In genomic region chr9:119677811-119678530, GRCh38 we compare ENCODE assay signal across 16 cellular contexts.
A peak's percentile ranks its signal among the peaks of the same experiment; 100 is the strongest.
DNase-seq lines count a peak whose midpoint lies in the region; ATAC-seq, FAIRE-seq and TF ChIP-seq lines count a peak whose summit lies in the region.
"Had no signal": no experiment of that assay in that cellular context is flagged by ENCODE, and none has a peak within 500 bp of the region (broad histone marks: within the 10 kb centered on the region; RNA-seq: fewer than 3 reads in every experiment).

No MANE protein-coding gene starts in this region.

- TF ChIP-seq POLR2A in HepG2 (IDR thresholded peaks at IDR 0.05; ENCODE audit: insufficient read depth in 1 of 2, low read depth in 2 of 2, low read length in 2 of 2) = no peak
- no peak for TF ChIP-seq POLR2A in right lobe of liver (IDR thresholded peaks at IDR 0.05)
- TF ChIP-seq POLR2A in testis (IDR thresholded peaks at IDR 0.05) = no peak

- ATAC-seq in HepG2 (peak; percentile 43; the same call in 2 of the 3 replicates), right lobe of liver (no peak), HG02798 (IDR thresholded peaks at IDR 0.05; ENCODE audit: poor library complexity, unreplicated experiment) (no peak)
- ATAC-seq: CD8-positive, alpha-beta T cell; GM12878 had no signal

- H3K27ac ChIP-seq in HepG2 (ENCODE audit: extremely low read length, insufficient read depth, low read length) (no peak overlapping the region), right lobe of liver (no peak overlapping the region), testis (no peak overlapping the region), colonic mucosa (no peak overlapping the region)
- H3K27ac ChIP-seq: 22Rv1 had no signal

- no peaks in the 10 kb centered on the region for H3K79me2 ChIP-seq in HepG2 (ENCODE audit: insufficient read depth, low read length)

- H3K36me3 ChIP-seq in HepG2 (replicated peaks in 1 of 2; ENCODE audit: control insufficient read depth in 1 of 2, insufficient read depth in 2 of 2, low read length in 2 of 2) = no peaks in the 10 kb centered on the region
- no peaks in the 10 kb centered on the region for H3K36me3 ChIP-seq in right lobe of liver
- no peaks in the 10 kb centered on the region for H3K36me3 ChIP-seq in testis (ENCODE audit: low read depth, missing control alignments)
- no peaks in the 10 kb centered on the region for H3K36me3 ChIP-seq in colonic mucosa

- H3K9ac ChIP-seq in HepG2 (ENCODE audit: insufficient read depth, low read depth, low read length) = no peak overlapping the region
- H3K9ac ChIP-seq in colonic mucosa (ENCODE audit: low read depth in 2 of 2, low read length in 2 of 2) = no peak overlapping the region

- TF ChIP-seq RAD21 in HepG2 (CRISPR knock-in tag; IDR thresholded peaks at IDR 0.05) = no peak

- TF ChIP-seq CTCF in HepG2 (CRISPR knock-in tag; IDR thresholded peaks at IDR 0.05) = no peak
- no peak for TF ChIP-seq CTCF in right lobe of liver (IDR thresholded peaks at IDR 0.05)
- no peak for TF ChIP-seq CTCF in testis (IDR thresholded peaks at IDR 0.05)
- TF ChIP-seq CTCF in colonic mucosa (IDR thresholded peaks at IDR 0.05) = no peak

- CTCF ChIA-PET in HepG2 (lab: Yijun Ruan, JAX; ENCODE audit: low intra/inter-chr PET ratio, low total read pairs) = no interaction called here

- in situ Hi-C loops in HepG2 (cut with HindIII; ENCODE audit: extremely low pct_ligation_motif_present, low pct_unique_long_range_greater_than_20kb) = no loop called here

- no peak overlapping the region for H3K4me3 ChIP-seq in HepG2 (replicated peaks in 1 of 3; ENCODE audit: insufficient read depth in 1 of 3, low read depth in 2 of 3, low read length in 3 of 3)
- H3K4me3 ChIP-seq in right lobe of liver = no peak overlapping the region
- H3K4me3 ChIP-seq in testis = no peak overlapping the region
- no peak overlapping the region for H3K4me3 ChIP-seq in colonic mucosa
- H3K4me3 ChIP-seq: GM12878 had no signal

- intact Hi-C loops in HepG2 (cut with micrococcal nuclease; ENCODE audit: unreplicated experiment) = no loop called here
- intact Hi-C loops in right lobe of liver (cut with DNase I) = no loop called here
- intact Hi-C loops in testis (cut with DNase I; ENCODE audit: low total_unique reads) = no loop called here
- intact Hi-C loops in colonic mucosa (cut with DNase I) = no loop called here

- POLR2A ChIA-PET in HepG2 (lab: Yijun Ruan, JAX) = no interaction called here

- no peak for FAIRE-seq in HepG2 (lab: Jason Lieb, UNC)
- no peak for FAIRE-seq in GM19239 (lab: Jason Lieb, UNC)
- FAIRE-seq: GM12878, GM18507 had no signal

- no peak overlapping the region for H2AFZ ChIP-seq in HepG2 (ENCODE audit: low read length)

- TF ChIP-seq EP300 in HepG2 (IDR thresholded peaks at IDR 0.05; ENCODE audit: low read depth in 2 of 2, low read length in 2 of 2) = no peak
- TF ChIP-seq EP300 in HepG2 (CRISPR knock-in tag; IDR thresholded peaks at IDR 0.05; ENCODE audit: borderline replicate concordance) = no peak

- no TSS peak for BruUV-seq in HepG2 (replicated peaks; lab: Mats Ljungman, UMichigan)

- H3K9me3 ChIP-seq in HepG2 (ENCODE audit: low read length) = no peaks in the 10 kb centered on the region
- H3K9me3 ChIP-seq in right lobe of liver = no peaks in the 10 kb centered on the region
- H3K9me3 ChIP-seq in testis = no peaks in the 10 kb centered on the region
- no peaks in the 10 kb centered on the region for H3K9me3 ChIP-seq in colonic mucosa

- 2% methylated on average over 7 of the region's 7 CpGs for WGBS in HepG2 (ENCODE audit: low lambda C conversion rate)
- 33% methylated on average over 6 of the region's 7 CpGs for WGBS in right lobe of liver (ENCODE audit: insufficient coverage, low coverage, low lambda C conversion rate, missing lambda C conversion rate)
- WGBS in testis, 2 donors = 33 to 47% methylated on average over 7 of the region's 7 CpGs

- DNase-seq in HepG2 (ENCODE audit: low spot score) (no peak), right lobe of liver (no peak), NCI-H446 treated with DMSO at 0.1 percent for 48 hours (lab: John Stamatoyannopoulos, UW) (peak; percentile 71), NCI-H82 treated with DMSO at 0.1 percent for 48 hours (lab: John Stamatoyannopoulos, UW; ENCODE audit: unreplicated experiment) (peak; percentile 96), testis (peak; percentile 15), GM19239 (ENCODE audit: insufficient read length, low spot score) (no peak), colonic mucosa (no peak)
- DNase-seq: CD8-positive, alpha-beta T cell; COR-L47; DMS79; GOT3; H9 had no signal

- H3K27me3 ChIP-seq in HepG2 (ENCODE audit: control insufficient read depth in 1 of 2, insufficient read depth in 2 of 2, low read length in 2 of 2) (no peaks in the 10 kb centered on the region), right lobe of liver (no peaks in the 10 kb centered on the region), testis (no peaks in the 10 kb centered on the region), colonic mucosa (no peaks in the 10 kb centered on the region)

- H3K4me1 ChIP-seq in HepG2 (ENCODE audit: insufficient read depth, low read length) = no peaks in the 10 kb centered on the region
- no peaks in the 10 kb centered on the region for H3K4me1 ChIP-seq in right lobe of liver
- H3K4me1 ChIP-seq in testis = no peaks in the 10 kb centered on the region
- no peaks in the 10 kb centered on the region for H3K4me1 ChIP-seq in colonic mucosa

- H4K20me1 ChIP-seq in HepG2 (ENCODE audit: insufficient read depth, low read length) = no peaks in the 10 kb centered on the region

- H3K4me2 ChIP-seq in HepG2 (ENCODE audit: low read depth, low read length) = no peak overlapping the region

TF ChIP-seq in HepG2, 621 proteins besides CTCF, POLR2A, EP300 and RAD21 (continues in another document):
- TF ChIP-seq ZBTB25 (CRISPR knock-in tag; IDR thresholded peaks at IDR 0.05) (no peak), NCOA5 (CRISPR knock-in tag; IDR thresholded peaks at IDR 0.05) (no peak), ZHX2 (IDR thresholded peaks at IDR 0.05; ENCODE audit: low read depth) (no peak), ZHX2 (CRISPR knock-in tag; IDR thresholded peaks at IDR 0.05; ENCODE audit: borderline replicate concordance) (no peak), MTF2 (CRISPR knock-in tag; IDR thresholded peaks at IDR 0.05; ENCODE audit: borderline replicate concordance) (no peak)

Comparison
In these comparisons a context has a peak if more than half of its experiments do, and no peak if none do; other contexts are left out.
1. DNase-seq: peak in NCI-H446 treated with DMSO at 0.1 percent for 48 hours (single experiment), NCI-H82 treated with DMSO at 0.1 percent for 48 hours (single experiment) and testis (single experiment); none in HepG2 (single experiment), right lobe of liver (0 of 3), GM19239 (single experiment) and colonic mucosa (single experiment).